In genomic region chr17:28925912-28926365, GRCh38 we compare ENCODE assay signal across 8 cellular contexts. TPM values are rescaled to one million over a fixed set of nuclear protein-coding genes. Genes with fewer than 3 reads are reported as not detected.
A peak's percentile ranks its signal among the peaks of the same experiment; 100 is the strongest.
DNase-seq lines count a peak whose midpoint lies in the region; ATAC-seq, FAIRE-seq and TF ChIP-seq lines count a peak whose summit lies in the region.

No MANE protein-coding gene starts in this region.

- WGBS in mesodermal cell (ENCODE audit: insufficient coverage in 2 of 2), 2 experiments: 100% methylated on average over 1 of the region's 2 CpGs; no CpG with 5 or more reads in 1 of the 2 experiments
- 94 to 100% methylated on average over 1 to 2 of the region's 2 CpGs for WGBS in endodermal cell (ENCODE audit: insufficient coverage in 1 of 2, insufficient read length in 1 of 2), 2 experiments

- CTCF ChIA-PET in activated CD8-positive, alpha-beta memory T cell treated with anti-CD3 and anti-CD28 coated beads, Interleukin-2, amount 10 ng/mL, durations not matched to agents 7 days and 5 days (lab: Charles Lee): interaction anchor here (1.0 to 3.7 kb wide), 11 partner anchors 9 to 215 kb away, joined by 3 to 34 read pairs (median 5); partner anchors contain the start of genes PHF12 and TLCD1

- peaks cover 23% of the 10 kb centered on the region for H3K36me3 ChIP-seq in astrocyte (ENCODE audit: insufficient read depth, low read length)
- H3K36me3 ChIP-seq in mesodermal cell (ENCODE audit: control insufficient read depth, insufficient read depth, low read length): peaks cover 94% of the 10 kb centered on the region
- H3K36me3 ChIP-seq in endodermal cell (ENCODE audit: control insufficient read depth, insufficient read depth, low read length): peaks cover 76% of the 10 kb centered on the region

- H3K4me1 ChIP-seq in astrocyte (ENCODE audit: insufficient read depth, low read length) (peaks cover 23% of the 10 kb centered on the region), mesodermal cell (ENCODE audit: control insufficient read depth, insufficient read depth, low read length, poor library complexity, severe bottlenecking) (no peaks in the 10 kb centered on the region), endodermal cell (ENCODE audit: control insufficient read depth, insufficient read depth, low read length) (no peaks in the 10 kb centered on the region)

- H3K4me1 Mint-ChIP-seq in activated CD8-positive, alpha-beta memory T cell treated with anti-CD3 and anti-CD28 coated beads, Interleukin-2, amount 10 ng/mL, durations not matched to agents 7 days and 5 days: peaks cover 55% of the 10 kb centered on the region
- H3K4me1 Mint-ChIP-seq in astrocyte (ENCODE audit: low read depth, unreplicated experiment): peaks cover 19% of the 10 kb centered on the region
- H3K4me1 Mint-ChIP-seq in endodermal cell: peaks cover 5% of the 10 kb centered on the region

- peaks cover 5% of the 10 kb centered on the region for H3K9me3 ChIP-seq in astrocyte (ENCODE audit: insufficient read depth, low read depth, low read length)
- peaks cover 6% of the 10 kb centered on the region for H3K9me3 ChIP-seq in mesodermal cell (ENCODE audit: control insufficient read depth, low read length)
- H3K9me3 ChIP-seq in endodermal cell (ENCODE audit: control insufficient read depth, low read length): peaks cover 4% of the 10 kb centered on the region

- ATAC-seq in activated CD8-positive, alpha-beta memory T cell treated with anti-CD3 and anti-CD28 coated beads, Interleukin-2, amount 10 ng/mL, durations not matched to agents 7 days and 5 days: peak; percentile 93

- H3K4me3 Mint-ChIP-seq in activated CD8-positive, alpha-beta memory T cell treated with anti-CD3 and anti-CD28 coated beads, Interleukin-2, amount 10 ng/mL, durations not matched to agents 7 days and 5 days: peak overlapping the region; percentile 38
- no peak overlapping the region for H3K4me3 Mint-ChIP-seq in astrocyte (ENCODE audit: unreplicated experiment)
- H3K4me3 Mint-ChIP-seq in endodermal cell: no peak overlapping the region

- TF ChIP-seq CTCF in astrocyte (IDR thresholded peaks at IDR 0.05; ENCODE audit: insufficient read depth, low read depth, low read length) (no peak), endodermal cell (conservative IDR thresholded peaks at IDR 0.05) (no peak)

- H3K9ac ChIP-seq in astrocyte (ENCODE audit: low read length) (no peak overlapping the region), endodermal cell (ENCODE audit: extremely low read depth, low read length, poor library complexity, severe bottlenecking) (no peak overlapping the region)

- H3K27ac ChIP-seq in astrocyte (ENCODE audit: low read depth, low read length) (peak overlapping the region; percentile 33), mesodermal cell (ENCODE audit: low read depth, low read length, severe bottlenecking) (peak overlapping the region; percentile 30), endodermal cell (ENCODE audit: low read depth, low read length) (no peak overlapping the region)

- DNase-seq in activated CD8-positive, alpha-beta memory T cell treated with anti-CD3 and anti-CD28 coated beads, Interleukin-2, amount 10 ng/mL, durations not matched to agents 7 days and 5 days: peak; percentile 73
- DNase-seq in activated CD8-positive, alpha-beta memory T cell treated with anti-CD3 and anti-CD28 coated beads for 24 hours: no peak
- DNase-seq in SIG-M5 (lab: John Stamatoyannopoulos, UW) (peak; percentile 80), astrocyte (ENCODE audit: low read depth) (peak; percentile 92), NCI-H524 treated with DMSO at 0.1 percent for 48 hours (lab: John Stamatoyannopoulos, UW) (no peak), endodermal cell (no peak), NCI-H446 treated with DMSO at 0.1 percent for 48 hours (lab: John Stamatoyannopoulos, UW) (no peak)

- H3K4me2 ChIP-seq in astrocyte (ENCODE audit: low read length): peak overlapping the region; percentile 55

- peaks cover 96% of the 10 kb centered on the region for H4K20me1 ChIP-seq in astrocyte (ENCODE audit: insufficient read depth, low read length)

- peak overlapping the region; percentile 77 for H3K27ac Mint-ChIP-seq in activated CD8-positive, alpha-beta memory T cell treated with anti-CD3 and anti-CD28 coated beads, Interleukin-2, amount 10 ng/mL, durations not matched to agents 7 days and 5 days
- H3K27ac Mint-ChIP-seq in astrocyte (ENCODE audit: unreplicated experiment): no peak overlapping the region
- no peak overlapping the region for H3K27ac Mint-ChIP-seq in endodermal cell

- H3K9me3 Mint-ChIP-seq in activated CD8-positive, alpha-beta memory T cell treated with anti-CD3 and anti-CD28 coated beads, Interleukin-2, amount 10 ng/mL, durations not matched to agents 7 days and 5 days (ENCODE audit: low read depth): peaks cover 10% of the 10 kb centered on the region
- H3K9me3 Mint-ChIP-seq in astrocyte (ENCODE audit: unreplicated experiment) (peaks cover 2% of the 10 kb centered on the region), endodermal cell (no peaks in the 10 kb centered on the region)

- peaks cover 69% of the 10 kb centered on the region for H3K79me2 ChIP-seq in astrocyte (ENCODE audit: insufficient read depth, low read length)

- peaks cover 74% of the 10 kb centered on the region for H3K36me3 Mint-ChIP-seq in activated CD8-positive, alpha-beta memory T cell treated with anti-CD3 and anti-CD28 coated beads, Interleukin-2, amount 10 ng/mL, durations not matched to agents 7 days and 5 days
- H3K36me3 Mint-ChIP-seq in astrocyte (ENCODE audit: low read depth, unreplicated experiment) (peaks cover 47% of the 10 kb centered on the region), endodermal cell (ENCODE audit: low read depth) (peaks cover 66% of the 10 kb centered on the region)

- H2AFZ ChIP-seq in astrocyte (ENCODE audit: low read depth, low read length): no peak overlapping the region

- no peak for FAIRE-seq in astrocyte (lab: Jason Lieb, UNC)

- H3K4me3 ChIP-seq in astrocyte (ENCODE audit: insufficient read depth, low read depth, low read length) (no peak overlapping the region), mesodermal cell (ENCODE audit: extremely low read depth, insufficient read depth, low read length, poor library complexity, severe bottlenecking) (no peak overlapping the region), endodermal cell (ENCODE audit: low read length) (no peak overlapping the region)

- H3K27me3 ChIP-seq in astrocyte (ENCODE audit: insufficient read depth, low read length) (no peaks in the 10 kb centered on the region), endodermal cell (ENCODE audit: control insufficient read depth, insufficient read depth, low read length, poor library complexity, severe bottlenecking) (no peaks in the 10 kb centered on the region)

- H3K27me3 Mint-ChIP-seq in activated CD8-positive, alpha-beta memory T cell treated with anti-CD3 and anti-CD28 coated beads, Interleukin-2, amount 10 ng/mL, durations not matched to agents 7 days and 5 days: no peaks in the 10 kb centered on the region
- H3K27me3 Mint-ChIP-seq in astrocyte (ENCODE audit: low read depth, unreplicated experiment) (no peaks in the 10 kb centered on the region), endodermal cell (ENCODE audit: insufficient read depth) (no peaks in the 10 kb centered on the region)

RNA-seq across cellular contexts. Expression of gene DHRS13, which starts 23.1 kb away (rescaled TPM):
- 10 to 100 TPM; 23.1 to 25.9 TPM for total RNA-seq in activated CD8-positive, alpha-beta memory T cell treated with anti-CD3 and anti-CD28 coated beads, Interleukin-2, amount 10 ng/mL, durations not matched to agents 7 days and 5 days
- total RNA-seq in astrocyte (4.3 and 4.5 TPM in 2 replicates), endodermal cell (10 to 100 TPM; 19.1 to 24.8 TPM)
- 11.0 TPM for polyA plus RNA-seq in mesodermal cell (2013, experiment 1 of 2)
- polyA plus RNA-seq in mesodermal cell (2013, experiment 2 of 2): 8.4 TPM
- 17.5 TPM for polyA plus RNA-seq in endodermal cell (2013, experiment 1 of 2)
- 14.9 TPM for polyA plus RNA-seq in endodermal cell (2013, experiment 2 of 2)

RNA-seq across cellular contexts. Expression of gene PHF12, which starts 25.4 kb away (rescaled TPM):
- total RNA-seq in activated CD8-positive, alpha-beta memory T cell treated with anti-CD3 and anti-CD28 coated beads, Interleukin-2, amount 10 ng/mL, durations not matched to agents 7 days and 5 days: 10 to 100 TPM; 79.5 to 85.8 TPM
- total RNA-seq in astrocyte (41.6 and 46.7 TPM in 2 replicates), endodermal cell (10 to 100 TPM; 60.0 to 61.0 TPM)
- polyA plus RNA-seq in mesodermal cell (2013, experiment 1 of 2): 30.1 TPM
- polyA plus RNA-seq in mesodermal cell (2013, experiment 2 of 2): 31.0 TPM
- polyA plus RNA-seq in endodermal cell (2013, experiment 1 of 2): 41.2 TPM
- 39.4 TPM for polyA plus RNA-seq in endodermal cell (2013, experiment 2 of 2)

RNA-seq across cellular contexts. Expression of gene FLOT2, which starts 28.4 kb away (rescaled TPM):
- 100 to 1,000 TPM; 143 to 191 TPM for total RNA-seq in activated CD8-positive, alpha-beta memory T cell treated with anti-CD3 and anti-CD28 coated beads, Interleukin-2, amount 10 ng/mL, durations not matched to agents 7 days and 5 days
- 84.4 and 87.3 TPM in 2 replicates for total RNA-seq in astrocyte
- 113 TPM for polyA plus RNA-seq in mesodermal cell (2013, experiment 1 of 2)
- polyA plus RNA-seq in mesodermal cell (2013, experiment 2 of 2): 99.1 TPM
- total RNA-seq in endodermal cell: 100 to 1,000 TPM; 195 to 215 TPM
- polyA plus RNA-seq in endodermal cell (2013, experiment 1 of 2): 90.5 TPM
- polyA plus RNA-seq in endodermal cell (2013, experiment 2 of 2): 92.9 TPM

Comparison
In these comparisons a context has a peak if more than half of its experiments do, and no peak if none do; other contexts are left out.
1. DNase-seq: peak in activated CD8-positive, alpha-beta memory T cell treated with anti-CD3 and anti-CD28 coated beads, Interleukin-2, amount 10 ng/mL, durations not matched to agents 7 days and 5 days (single experiment), SIG-M5 (single experiment) and astrocyte (single experiment); none in activated CD8-positive, alpha-beta memory T cell treated with anti-CD3 and anti-CD28 coated beads for 24 hours (single experiment), NCI-H524 treated with DMSO at 0.1 percent for 48 hours (single experiment), endodermal cell (single experiment) and NCI-H446 treated with DMSO at 0.1 percent for 48 hours (single experiment).